Comparison of ENCODE assay signal across 11 cellular contexts in genomic region chr3:131216801-131217200, GRCh38.
DNase-seq lines count a peak whose midpoint lies in the region; ATAC-seq and TF ChIP-seq lines count a peak whose summit lies in the region.
"Had no signal": no experiment of that assay in that cellular context is flagged by ENCODE, and none has a peak within 500 bp of the region (broad histone marks: within the 10 kb centered on the region; RNA-seq: fewer than 3 reads in every experiment).

No MANE protein-coding gene starts in this region.

- no peaks in the 10 kb centered on the region for H3K27me3 ChIP-seq in BJ (ENCODE audit: control insufficient read depth, insufficient read depth, low read length)
- no peaks in the 10 kb centered on the region for H3K27me3 ChIP-seq in brain microvascular endothelial cell (replicated peaks)
- no peaks in the 10 kb centered on the region for H3K27me3 ChIP-seq in left lung
- H3K27me3 ChIP-seq in gastroesophageal sphincter, result no peaks in the 10 kb centered on the region
- H3K27me3 ChIP-seq: suprapubic skin had no signal

- DNase-seq in BJ (ENCODE audit: low read depth) (peak; percentile 35), KBM-7 (peak; percentile 37), brain microvascular endothelial cell (peak; percentile 90), left lung (no peak), NCI-H345 (lab: John Stamatoyannopoulos, UW) (no peak), globus pallidus (ENCODE audit: low spot score) (no peak)
- no peak for DNase-seq in stimulated activated CD8-positive, alpha-beta memory T cell treated with anti-CD3 and anti-CD28 coated beads, Interleukin-4, amount 100 ng/mL, for 48 hours
- DNase-seq: activated CD4-positive, alpha-beta T cell treated with anti-CD3 and anti-CD28 coated beads for 4 hours; NCI-H1436 had no signal

- in situ Hi-C loops in KBM-7 (cut with MboI; ENCODE audit: low pct_unique_long_range_greater_than_20kb, low sequenced_read_pairs) (no loop called here), brain microvascular endothelial cell (cut with HindIII; ENCODE audit: low pct_ligation_motif_present, low sequenced_read_pairs) (no loop called here)

- TF ChIP-seq POLR2A in gastroesophageal sphincter (IDR thresholded peaks at IDR 0.05), result no peak

- no peaks in the 10 kb centered on the region for H3K36me3 ChIP-seq in BJ (ENCODE audit: control insufficient read depth, insufficient read depth, low read length)
- no peaks in the 10 kb centered on the region for H3K36me3 ChIP-seq in brain microvascular endothelial cell (replicated peaks)
- H3K36me3 ChIP-seq in left lung, result no peaks in the 10 kb centered on the region
- H3K36me3 ChIP-seq in gastroesophageal sphincter, result no peaks in the 10 kb centered on the region
- H3K36me3 ChIP-seq: suprapubic skin had no signal

- H3K4me1 ChIP-seq in left lung (no peaks in the 10 kb centered on the region), gastroesophageal sphincter (no peaks in the 10 kb centered on the region)

- CTCF ChIA-PET in BJ (lab: Yijun Ruan, JAX), result no interaction called here

- intact Hi-C loops in left lung (cut with DNase I), result no loop called here

- H3K9me3 ChIP-seq in left lung (no peaks in the 10 kb centered on the region), gastroesophageal sphincter (no peaks in the 10 kb centered on the region)
- H3K9me3 ChIP-seq: suprapubic skin had no signal

- H3K4me3 ChIP-seq in BJ (ENCODE audit: low read depth, low read length) (no peak overlapping the region), brain microvascular endothelial cell (ENCODE audit: low read depth, low read length) (no peak overlapping the region), left lung (no peak overlapping the region), gastroesophageal sphincter (no peak overlapping the region)
- H3K4me3 ChIP-seq: suprapubic skin had no signal

- TF ChIP-seq CTCF in BJ (IDR thresholded peaks at IDR 0.05; ENCODE audit: insufficient read depth, low read depth, low read length) (no peak), brain microvascular endothelial cell (IDR thresholded peaks at IDR 0.05; ENCODE audit: low read depth, low read length, missing control alignments) (peak; percentile 51), left lung (IDR thresholded peaks at IDR 0.05) (no peak), gastroesophageal sphincter (IDR thresholded peaks at IDR 0.05) (no peak)

- no peak for TF ChIP-seq EP300 in gastroesophageal sphincter (IDR thresholded peaks at IDR 0.05)

- peak; percentile 43 for ATAC-seq in left lung
- no peak for ATAC-seq in gastroesophageal sphincter

- H3K27ac ChIP-seq in brain microvascular endothelial cell (peak overlapping the region; percentile 88), left lung (no peak overlapping the region), gastroesophageal sphincter (no peak overlapping the region)
- H3K27ac ChIP-seq: suprapubic skin had no signal

- POLR2A ChIA-PET in BJ (lab: Charles Lee), result no interaction called here

- 54 to 64% methylated on average over 3 to 4 of the region's 6 CpGs for WGBS in gastroesophageal sphincter (ENCODE audit: low coverage in 1 of 2), 2 donors

Comparison
In these comparisons a context has a peak if more than half of its experiments do, and no peak if none do; other contexts are left out.
1. DNase-seq: peak in BJ (single experiment), KBM-7 (single experiment) and brain microvascular endothelial cell (single experiment); none in left lung (0 of 2), stimulated activated CD8-positive, alpha-beta memory T cell treated with anti-CD3 and anti-CD28 coated beads, Interleukin-4, amount 100 ng/mL, for 48 hours (single experiment), NCI-H345 (single experiment) and globus pallidus (single experiment).